Comparison of ENCODE assay signal across 8 cellular contexts in the genomic region with DNA sequence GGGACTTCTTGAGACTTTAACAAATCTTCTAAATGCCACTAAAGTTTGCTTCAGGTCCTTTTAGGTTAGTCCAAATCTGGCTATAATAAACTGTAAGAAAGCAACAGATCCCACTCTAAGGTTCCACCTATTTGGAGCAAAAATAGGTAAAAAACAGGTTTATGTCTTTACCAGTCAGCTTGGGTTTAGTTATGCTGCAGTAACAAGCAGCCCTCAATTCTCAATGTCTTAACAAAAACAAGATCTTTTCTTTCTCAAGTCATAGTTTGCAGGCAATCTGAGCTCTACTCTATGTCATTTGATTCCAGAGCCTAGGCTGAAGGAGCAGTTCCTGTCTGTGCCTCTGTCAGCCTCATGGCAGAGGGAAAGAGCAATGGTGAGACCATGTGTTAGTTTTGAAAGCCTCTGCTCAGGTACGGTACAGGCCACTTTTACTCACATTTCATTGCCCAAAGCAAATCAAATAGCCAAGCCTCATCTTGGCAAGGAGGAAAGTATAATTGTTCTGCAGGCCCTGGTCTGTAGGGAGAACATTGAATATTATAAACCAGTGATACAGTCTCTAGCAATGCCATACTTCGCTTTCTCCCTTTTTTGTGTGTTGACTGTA.
"Had no signal": no experiment of that assay in that cellular context is flagged by ENCODE, and none has a peak within 500 bp of the region (broad histone marks: within the 10 kb centered on the region; RNA-seq: fewer than 3 reads in every experiment).

No MANE protein-coding gene starts in this region.

- ATAC-seq: GM23338 had no signal

- H2AFZ ChIP-seq: GM23338 had no signal

- H3K4me2 ChIP-seq: GM23338 had no signal

- H3K27ac Mint-ChIP-seq: GM23338, H9 had no signal

- FAIRE-seq: H1, H54, HTR-8/SVneo had no signal

- H3K4me1 Mint-ChIP-seq: GM23338, H9 had no signal

- H3K4me3 Mint-ChIP-seq: GM23338, H9 had no signal

- H3K27me3 Mint-ChIP-seq: IgD-negative memory B cell had no signal

- DNase-seq: H9, HCEC 1CT, KG1 had no signal

- H3K4me3 ChIP-seq: GM23338 had no signal
